16 cellular contexts compared by ENCODE assay signal in genomic region chr1:203284411-203285208, GRCh38. TPM values are rescaled to one million over a fixed set of nuclear protein-coding genes. Genes with fewer than 3 reads are reported as not detected.
DNase-seq lines count a peak whose midpoint lies in the region; ATAC-seq and TF ChIP-seq lines count a peak whose summit lies in the region.
"Had no signal": no experiment of that assay in that cellular context is flagged by ENCODE, and none has a peak within 500 bp of the region (broad histone marks: within the 10 kb centered on the region; RNA-seq: fewer than 3 reads in every experiment).

No MANE protein-coding gene starts in this region.

- H3K4me3 Mint-ChIP-seq in activated naive CD8-positive, alpha-beta T cell treated with anti-CD3 and anti-CD28 coated beads, Interleukin-2, amount 50 U/mL, for 24 hours, result no peak overlapping the region

- no CpG with 5 or more reads among the region's 11 CpGs for WGBS in neuronal stem cell (ENCODE audit: extremely low coverage in 2 of 2, insufficient read length in 2 of 2, insufficient replicate concordance in 1 of 2), 2 donors

- ATAC-seq in left cardiac atrium (no peak), GM21619 (IDR thresholded peaks at IDR 0.05; ENCODE audit: unreplicated experiment) (no peak)
- no peak for ATAC-seq in activated naive CD8-positive, alpha-beta T cell treated with anti-CD3 and anti-CD28 coated beads, Interleukin-2, amount 50 U/mL, for 24 hours
- ATAC-seq: heart left ventricle had no signal

- H3K4me1 Mint-ChIP-seq in activated naive CD8-positive, alpha-beta T cell treated with anti-CD3 and anti-CD28 coated beads, Interleukin-2, amount 50 U/mL, for 24 hours, result peaks cover 68% of the 10 kb centered on the region

- H3K4me3 ChIP-seq in right atrium auricular region (no peak overlapping the region), neuronal stem cell (ENCODE audit: low read length in 2 of 2) (no peak overlapping the region)
- H3K4me3 ChIP-seq: esophagus squamous epithelium, heart left ventricle had no signal

- H3K9ac ChIP-seq in neuronal stem cell (ENCODE audit: low read depth, low read length, poor library complexity), result no peak overlapping the region

- peak overlapping the region; percentile 52 for H2AK5ac ChIP-seq in neuronal stem cell (ENCODE audit: low read depth, low read length)

- no peaks in the 10 kb centered on the region for H3K79me1 ChIP-seq in neuronal stem cell (ENCODE audit: low read depth, low read length)

- no peak overlapping the region for H3K4ac ChIP-seq in neuronal stem cell (ENCODE audit: low read length)

- H2AFZ ChIP-seq in neuronal stem cell (ENCODE audit: low read length), result no peak overlapping the region

- DNase-seq in right atrium auricular region (ENCODE audit: low spot score) (no peak), left cardiac atrium (no peak), neuronal stem cell (ENCODE audit: low spot score) (no peak), ureter (ENCODE audit: low spot score) (peak; percentile 38), HK-2 (ENCODE audit: unreplicated experiment) (no peak), HPDE6-E6E7 (ENCODE audit: extremely low spot score) (no peak)
- DNase-seq in activated naive CD8-positive, alpha-beta T cell treated with anti-CD3 and anti-CD28 coated beads, Interleukin-2, amount 50 U/mL, for 24 hours, result peak; percentile 1
- DNase-seq: activated naive CD4-positive, alpha-beta T cell treated with anti-CD3 and anti-CD28 coated beads, Interleukin-2, amount 50 U/mL, for 16 hours; brain microvascular endothelial cell; esophagus squamous epithelium; NCI-H1105 treated with DMSO at 0.1 percent for 48 hours; NCI-H2171; NCI-H774 had no signal

- H3K14ac ChIP-seq in neuronal stem cell (ENCODE audit: low read length), result no peak overlapping the region

- no peak overlapping the region for H2BK15ac ChIP-seq in neuronal stem cell (ENCODE audit: low read length)

- peaks cover 2% of the 10 kb centered on the region for H3K36me3 Mint-ChIP-seq in activated naive CD8-positive, alpha-beta T cell treated with anti-CD3 and anti-CD28 coated beads, Interleukin-2, amount 50 U/mL, for 24 hours (ENCODE audit: low read depth)

- H2BK5ac ChIP-seq in neuronal stem cell (ENCODE audit: low read length), result no peak overlapping the region

- peaks cover 2% of the 10 kb centered on the region for H3K27me3 Mint-ChIP-seq in activated naive CD8-positive, alpha-beta T cell treated with anti-CD3 and anti-CD28 coated beads, Interleukin-2, amount 50 U/mL, for 24 hours

- no peak overlapping the region for H3K4me2 ChIP-seq in neuronal stem cell (ENCODE audit: insufficient read depth, low read length, poor library complexity, severe bottlenecking)

- no peak overlapping the region for H2BK12ac ChIP-seq in neuronal stem cell (ENCODE audit: low read length)

- H3K27ac Mint-ChIP-seq in activated naive CD8-positive, alpha-beta T cell treated with anti-CD3 and anti-CD28 coated beads, Interleukin-2, amount 50 U/mL, for 24 hours, result no peak overlapping the region

- H3K23ac ChIP-seq in neuronal stem cell (ENCODE audit: low read depth, low read length, poor library complexity), result peak overlapping the region; percentile 26

- no peak overlapping the region for H4K91ac ChIP-seq in neuronal stem cell (ENCODE audit: low read depth, low read length, poor library complexity)

- peak overlapping the region; percentile 56 to 99 for H3K27ac ChIP-seq in right atrium auricular region
- H3K27ac ChIP-seq in neuronal stem cell (replicated peaks; ENCODE audit: low read length), result no peak overlapping the region
- H3K27ac ChIP-seq: brain microvascular endothelial cell, RWPE1 had no signal

- peak overlapping the region; percentile 30 for H3K18ac ChIP-seq in neuronal stem cell (ENCODE audit: low read length)

- H3K36me3 ChIP-seq in right atrium auricular region, result no peaks in the 10 kb centered on the region
- no peaks in the 10 kb centered on the region for H3K36me3 ChIP-seq in neuronal stem cell (replicated peaks in 1 of 2; ENCODE audit: control insufficient read depth in 2 of 2, insufficient read depth in 2 of 2, low read length in 2 of 2)
- H3K36me3 ChIP-seq: brain microvascular endothelial cell, esophagus squamous epithelium, heart left ventricle had no signal

- no peak overlapping the region for H4K8ac ChIP-seq in neuronal stem cell (ENCODE audit: low read depth, low read length)

- peaks cover 0 to 86% of the 10 kb centered on the region in 2 donors for H3K4me1 ChIP-seq in right atrium auricular region
- peaks cover 24 to 26% of the 10 kb centered on the region in 2 donors for H3K4me1 ChIP-seq in neuronal stem cell (ENCODE audit: control insufficient read depth in 2 of 2, insufficient read depth in 1 of 2, low read depth in 1 of 2, low read length in 2 of 2)

- intact Hi-C loops in left cardiac atrium (cut with DNase I), result no loop called here

- H2BK120ac ChIP-seq in neuronal stem cell (ENCODE audit: low read depth, low read length), result no peak overlapping the region

- H3K9me3 ChIP-seq in right atrium auricular region (no peaks in the 10 kb centered on the region), neuronal stem cell (replicated peaks in 1 of 2; ENCODE audit: control insufficient read depth in 2 of 2, insufficient read depth in 1 of 2, low read depth in 1 of 2, low read length in 2 of 2) (no peaks in the 10 kb centered on the region)
- H3K9me3 ChIP-seq: esophagus squamous epithelium, heart left ventricle had no signal

- H3K27me3 ChIP-seq in right atrium auricular region (no peaks in the 10 kb centered on the region), neuronal stem cell (ENCODE audit: control insufficient read depth in 3 of 3, insufficient read depth in 3 of 3, low read depth in 1 of 3, low read length in 3 of 3) (peaks cover 0 to 8% (median 0%) of the 10 kb centered on the region in 3 experiments)
- H3K27me3 ChIP-seq: esophagus squamous epithelium, heart left ventricle had no signal

- no peak for TF ChIP-seq CTCF in right atrium auricular region (IDR thresholded peaks at IDR 0.05)

- no peaks in the 10 kb centered on the region for H3K9me3 Mint-ChIP-seq in activated naive CD8-positive, alpha-beta T cell treated with anti-CD3 and anti-CD28 coated beads, Interleukin-2, amount 50 U/mL, for 24 hours

RNA-seq across cellular contexts. Expression of gene BTG2, which starts 20.7 kb away (rescaled TPM):
- 100 to 1,000 TPM; 132 to 254 TPM for total RNA-seq in right atrium auricular region
- total RNA-seq in left cardiac atrium, result 100 to 1,000 TPM; 187 to 259 TPM
- polyA plus RNA-seq in neuronal stem cell (2013, experiment 1 of 2), result 59.9 TPM
- polyA plus RNA-seq in neuronal stem cell (2013, experiment 2 of 2), result 59.9 TPM
- total RNA-seq in ureter, result 199 TPM

RNA-seq across cellular contexts. Expression of gene CHIT1, which starts 55.1 kb away (rescaled TPM):
- total RNA-seq in right atrium auricular region, result not detected
- 1 to 10 TPM in 1 of 2 donors, under 1 TPM in 1; 0.63 to 1.3 TPM for total RNA-seq in left cardiac atrium
- polyA plus RNA-seq in neuronal stem cell (2013, experiment 1 of 2), result 0.04 TPM
- polyA plus RNA-seq in neuronal stem cell (2013, experiment 2 of 2), result not detected
- 6.6 TPM for total RNA-seq in ureter
- polyA plus RNA-seq: heart left ventricle had no signal

Comparison
In these comparisons a context has a peak if more than half of its experiments do, and no peak if none do; other contexts are left out.
1. DNase-seq: peak in activated naive CD8-positive, alpha-beta T cell treated with anti-CD3 and anti-CD28 coated beads, Interleukin-2, amount 50 U/mL, for 24 hours (single experiment) and ureter (single experiment); none in right atrium auricular region (single experiment), left cardiac atrium (single experiment), neuronal stem cell (single experiment), HK-2 (single experiment) and HPDE6-E6E7 (single experiment).